Comparison of ENCODE assay signal across 8 cellular contexts in genomic region chr2:162074937-162075688, GRCh38. TPM values are rescaled to one million over a fixed set of nuclear protein-coding genes. Genes with fewer than 3 reads are reported as not detected.
DNase-seq lines count a peak whose midpoint lies in the region; ATAC-seq, FAIRE-seq and TF ChIP-seq lines count a peak whose summit lies in the region.
"Had no signal": no experiment of that assay in that cellular context is flagged by ENCODE, and none has a peak within 500 bp of the region (broad histone marks: within the 10 kb centered on the region; RNA-seq: fewer than 3 reads in every experiment).

No MANE protein-coding gene starts in this region.

- H3K18ac ChIP-seq in H9 (ENCODE audit: insufficient read length, low read depth, low read length): no peak overlapping the region
- H3K18ac ChIP-seq in mesendoderm (ENCODE audit: low read length): no peak overlapping the region

- H3K14ac ChIP-seq in H9 (ENCODE audit: insufficient read depth, low read length): no peak overlapping the region

- TF ChIP-seq CTCF in H9 (conservative IDR thresholded peaks at IDR 0.05) (no peak), WERI-Rb-1 (IDR thresholded peaks at IDR 0.05; ENCODE audit: low read depth, low read length) (no peak)

- H3K27me3 ChIP-seq in CD4-positive, alpha-beta memory T cell (ENCODE audit: insufficient read depth, low read length): no peaks in the 10 kb centered on the region
- peaks cover 7% of the 10 kb centered on the region; the same call in 1 of the 2 replicates for H3K27me3 ChIP-seq in H9 (ENCODE audit: insufficient read depth, low read length)
- H3K27me3 ChIP-seq in WERI-Rb-1 (ENCODE audit: insufficient read depth, low read depth, severe bottlenecking): peaks cover 3% of the 10 kb centered on the region
- H3K27me3 ChIP-seq in mesendoderm (ENCODE audit: insufficient read depth, low read length, poor library complexity): peaks cover 3% of the 10 kb centered on the region

- H3K4me1 ChIP-seq in CD4-positive, alpha-beta memory T cell (ENCODE audit: insufficient read depth, low read length): peaks cover 37% of the 10 kb centered on the region
- peaks cover 3% of the 10 kb centered on the region; the same call in 1 of the 2 replicates for H3K4me1 ChIP-seq in H9 (ENCODE audit: insufficient read depth, low read length)
- peaks cover 10% of the 10 kb centered on the region for H3K4me1 ChIP-seq in mesendoderm (ENCODE audit: control insufficient read depth, low read depth, low read length)

- peak overlapping the region in 1 of 2 donors; percentile 76 for H3K4me3 ChIP-seq in CD4-positive, alpha-beta memory T cell (ENCODE audit: low read length in 2 of 2)
- H3K4me3 ChIP-seq in WERI-Rb-1 (ENCODE audit: low read depth, low read length) (peak overlapping the region; percentile 88), mesendoderm (ENCODE audit: low read length) (no peak overlapping the region)
- H3K4me3 ChIP-seq: mucosa of descending colon had no signal

- no peak for DNase-seq in CD4-positive, alpha-beta memory T cell
- DNase-seq in H9: no peak
- peak; percentile 22 for DNase-seq in WERI-Rb-1
- peak; percentile 50 for DNase-seq in mesendoderm
- DNase-seq in NCI-H1436 (lab: John Stamatoyannopoulos, UW): no peak
- DNase-seq in HTR-8/SVneo (ENCODE audit: insufficient read length, low spot score): no peak
- DNase-seq: mucosa of descending colon had no signal

- CTCF ChIA-PET in CD4-positive, alpha-beta memory T cell (lab: Charles Lee; ENCODE audit: partially characterized antibody): interaction anchor here (0.8 to 7.1 kb wide), 7 partner anchors 17 to 129 kb away, joined by 3 to 60 read pairs (median 6); no protein-coding TSS in a partner anchor

- H3K4me1 Mint-ChIP-seq in CD4-positive, alpha-beta memory T cell: peaks cover 33 to 55% (median 40%) of the 10 kb centered on the region in 4 donors
- H3K4me1 Mint-ChIP-seq in H9: peaks cover 34 to 37% of the 10 kb centered on the region in 2 experiments

- no peak overlapping the region for H2BK15ac ChIP-seq in H9 (ENCODE audit: low read depth, low read length)
- H2BK15ac ChIP-seq in mesendoderm (replicated peaks; ENCODE audit: low read depth): no peak overlapping the region

- H3K23ac ChIP-seq in H9 (ENCODE audit: insufficient read length, low read depth, low read length) (no peak overlapping the region), mesendoderm (ENCODE audit: low read length) (no peak overlapping the region)

- no peak overlapping the region for H3K4ac ChIP-seq in H9 (ENCODE audit: low read depth, low read length)
- no peak overlapping the region for H3K4ac ChIP-seq in mesendoderm (ENCODE audit: low read depth, low read length)

- no peak overlapping the region for H2AFZ ChIP-seq in H9 (ENCODE audit: low read length)

- no peaks in the 10 kb centered on the region for H3K9me3 ChIP-seq in CD4-positive, alpha-beta memory T cell (ENCODE audit: control insufficient read depth in 1 of 2, low read length in 2 of 2)
- H3K9me3 ChIP-seq in H9 (ENCODE audit: control insufficient read depth, low read depth, low read length): no peaks in the 10 kb centered on the region
- peaks cover 15% of the 10 kb centered on the region for H3K9me3 ChIP-seq in WERI-Rb-1 (ENCODE audit: severe bottlenecking)

- H3K4me2 ChIP-seq in H9 (ENCODE audit: insufficient read depth, insufficient read length, low read length) (peak overlapping the region; percentile 98), mesendoderm (ENCODE audit: low read length) (no peak overlapping the region)

- no peak overlapping the region for H3K27ac ChIP-seq in CD4-positive, alpha-beta memory T cell (ENCODE audit: low read depth, low read length)
- H3K27ac ChIP-seq in H9 (ENCODE audit: insufficient read length, low read depth, low read length) (no peak overlapping the region), WERI-Rb-1 (no peak overlapping the region; the same call in 1 of the 2 replicates), mesendoderm (ENCODE audit: low read depth, low read length) (no peak overlapping the region)

- no CpG with 5 or more reads among the region's 6 CpGs for WGBS in H9 (ENCODE audit: extremely low coverage, insufficient read length, low lambda C conversion rate)
- WGBS in mesendoderm (ENCODE audit: extremely low coverage, insufficient coverage, low lambda C conversion rate): no CpG with 5 or more reads among the region's 6 CpGs

- no peaks in the 10 kb centered on the region for H3K79me2 ChIP-seq in H9 (ENCODE audit: insufficient read depth, low read length)
- no peaks in the 10 kb centered on the region for H3K79me2 ChIP-seq in mesendoderm (ENCODE audit: control insufficient read depth, insufficient read depth, low read length)

- no peak overlapping the region for H4K8ac ChIP-seq in H9 (replicated peaks; ENCODE audit: insufficient read length, low read depth, low read length)
- H4K8ac ChIP-seq in mesendoderm (ENCODE audit: low read depth, low read length): no peak overlapping the region

- no peaks in the 10 kb centered on the region for H4K20me1 ChIP-seq in H9 (ENCODE audit: control insufficient read depth, insufficient read depth, insufficient read length)

- no peaks in the 10 kb centered on the region for H3K27me3 Mint-ChIP-seq in CD4-positive, alpha-beta memory T cell
- H3K27me3 Mint-ChIP-seq in H9 (ENCODE audit: low read depth): peaks cover 52% of the 10 kb centered on the region

- H4K91ac ChIP-seq in H9 (ENCODE audit: insufficient read length, low read depth, low read length): no peak overlapping the region

- H2AK5ac ChIP-seq in H9 (ENCODE audit: insufficient read length, low read length) (no peak overlapping the region), mesendoderm (ENCODE audit: low read length) (no peak overlapping the region)

- H3K79me1 ChIP-seq in H9 (ENCODE audit: insufficient read depth, low read depth, low read length, poor library complexity, severe bottlenecking) (no peaks in the 10 kb centered on the region), mesendoderm (ENCODE audit: low read length) (no peaks in the 10 kb centered on the region)

- no peak overlapping the region for H2BK120ac ChIP-seq in H9 (ENCODE audit: low read depth, low read length, poor library complexity, severe bottlenecking)
- no peak overlapping the region for H2BK120ac ChIP-seq in mesendoderm (ENCODE audit: low read depth, low read length)

- no peak for ATAC-seq in GM19023 (IDR thresholded peaks at IDR 0.05; ENCODE audit: unreplicated experiment)

- no peak overlapping the region for H2BK5ac ChIP-seq in H9 (ENCODE audit: insufficient read length, low read length)
- no peak overlapping the region for H2BK5ac ChIP-seq in mesendoderm (ENCODE audit: low read length)

- FAIRE-seq in HTR-8/SVneo (lab: Jason Lieb, UNC): no peak

- no peak overlapping the region for H3K56ac ChIP-seq in H9 (ENCODE audit: insufficient read length, low read depth, low read length)
- no peak overlapping the region for H3K56ac ChIP-seq in mesendoderm (ENCODE audit: low read length)

- intact Hi-C loops in CD4-positive, alpha-beta memory T cell (cut with micrococcal nuclease): loop anchor here (1.0 to 5.0 kb wide), 5 partner anchors 16 to 123 kb away; no protein-coding TSS in a partner anchor

- peak overlapping the region; percentile 83 to 100 (median 95) for H3K4me3 Mint-ChIP-seq in CD4-positive, alpha-beta memory T cell
- H3K4me3 Mint-ChIP-seq in H9: peak overlapping the region; percentile 63 to 79; a peak in 2 of 5 replicates

- H3K36me3 ChIP-seq in CD4-positive, alpha-beta memory T cell (ENCODE audit: insufficient read depth, low read length): no peaks in the 10 kb centered on the region
- H3K36me3 ChIP-seq in WERI-Rb-1 (no peaks in the 10 kb centered on the region), mesendoderm (ENCODE audit: control insufficient read depth, insufficient read depth, low read length) (no peaks in the 10 kb centered on the region)

- H3K9ac ChIP-seq in H9 (ENCODE audit: extremely low read depth, insufficient read length, low read length) (no peak overlapping the region), mesendoderm (ENCODE audit: low read length) (no peak overlapping the region)

- H3T11ph ChIP-seq in H9 (ENCODE audit: low read length): no peak overlapping the region

- H2BK12ac ChIP-seq in H9 (ENCODE audit: insufficient read length, low read depth, low read length): no peak overlapping the region

- H4K5ac ChIP-seq in H9 (ENCODE audit: insufficient read length, low read depth, low read length) (no peak overlapping the region), mesendoderm (ENCODE audit: low read length) (no peak overlapping the region)

- peaks cover 7% of the 10 kb centered on the region for H3K23me2 ChIP-seq in H9 (ENCODE audit: insufficient read length, low read depth, low read length, poor library complexity, severe bottlenecking)

- peaks cover 24 to 36% of the 10 kb centered on the region in 2 donors for H3K36me3 Mint-ChIP-seq in CD4-positive, alpha-beta memory T cell
- peaks cover 17 to 27% (median 20%) of the 10 kb centered on the region in 3 experiments; a peak in 6 of 7 replicates for H3K36me3 Mint-ChIP-seq in H9 (ENCODE audit: insufficient read depth in 1 of 3, low read depth in 3 of 3)

- POLR2A ChIA-PET in CD4-positive, alpha-beta memory T cell (lab: Charles Lee; ENCODE audit: partially characterized antibody): interaction anchor here (0.7 to 5.7 kb wide), 13 partner anchors 8 to 128 kb away, joined by 3 to 114 read pairs (median 6); no protein-coding TSS in a partner anchor

- H3K27ac Mint-ChIP-seq in CD4-positive, alpha-beta memory T cell: peak overlapping the region in 5 of 7 donors; percentile 25 to 92 (median 86)
- H3K27ac Mint-ChIP-seq in H9: peak overlapping the region in 1 of 3 experiments; percentile 76; a peak in 1 of 7 replicates

- H2BK20ac ChIP-seq in H9 (ENCODE audit: low read depth, low read length, poor library complexity, severe bottlenecking): no peak overlapping the region

- peaks cover 0 to 25% (median 22%) of the 10 kb centered on the region in 8 donors for H3K9me3 Mint-ChIP-seq in CD4-positive, alpha-beta memory T cell
- H3K9me3 Mint-ChIP-seq in H9: peaks cover 27% of the 10 kb centered on the region in 2 experiments

RNA-seq across cellular contexts. Expression of gene DPP4, which starts 1.1 kb away (rescaled TPM):
- total RNA-seq in CD4-positive, alpha-beta memory T cell: 10 to 100 TPM; 38.5 to 40.2 TPM
- polyA plus RNA-seq in CD4-positive, alpha-beta memory T cell: 100 to 1,000 TPM; 105 to 124 TPM
- total RNA-seq in H9 (2021): 2.2 and 2.8 TPM in 2 replicates
- polyA plus RNA-seq in mesendoderm (2013, experiment 1 of 2): 0.49 TPM
- 0.57 TPM for polyA plus RNA-seq in mesendoderm (2013, experiment 2 of 2)

Comparison
In these comparisons a context has a peak if more than half of its experiments do, and no peak if none do; other contexts are left out.
1. DNase-seq: peak in WERI-Rb-1 (single experiment) and mesendoderm (single experiment); none in CD4-positive, alpha-beta memory T cell (0 of 5), H9 (single experiment), NCI-H1436 (single experiment) and HTR-8/SVneo (single experiment).
2. RNA of gene DPP4, which starts 1.1 kb away (total RNA-seq): 38.5 to 40.2 TPM in CD4-positive, alpha-beta memory T cell; 2.2 to 2.8 TPM in H9; every median in the first group is over 10 times any median in the second.